In genomic region chr21:43208561-43209332, GRCh38 we compare ENCODE assay signal across 1 cellular context.
TF ChIP-seq lines count a peak whose summit lies in the region.

No MANE protein-coding gene starts in this region.

TF ChIP-seq in WTC11, 78 proteins besides CTCF, POLR2A, EP300 and RAD21:
- no peak for TF ChIP-seq USF1 (CRISPR knock-in tag; IDR thresholded peaks at IDR 0.05)
- TF ChIP-seq ZNF396 (CRISPR knock-in tag; IDR thresholded peaks at IDR 0.05; ENCODE audit: borderline replicate concordance): no peak
- no peak for TF ChIP-seq USF2 (CRISPR knock-in tag; IDR thresholded peaks at IDR 0.05)
- no peak for TF ChIP-seq GRHL2 (CRISPR knock-in tag; IDR thresholded peaks at IDR 0.05; ENCODE audit: insufficient replicate concordance, severe bottlenecking)
- no peak for TF ChIP-seq JUN (CRISPR knock-in tag; IDR thresholded peaks at IDR 0.05)
- no peak for TF ChIP-seq ZNF423 (CRISPR knock-in tag; IDR thresholded peaks at IDR 0.05)
